ENCODE assay signal across 10 cellular contexts in the genomic region with DNA sequence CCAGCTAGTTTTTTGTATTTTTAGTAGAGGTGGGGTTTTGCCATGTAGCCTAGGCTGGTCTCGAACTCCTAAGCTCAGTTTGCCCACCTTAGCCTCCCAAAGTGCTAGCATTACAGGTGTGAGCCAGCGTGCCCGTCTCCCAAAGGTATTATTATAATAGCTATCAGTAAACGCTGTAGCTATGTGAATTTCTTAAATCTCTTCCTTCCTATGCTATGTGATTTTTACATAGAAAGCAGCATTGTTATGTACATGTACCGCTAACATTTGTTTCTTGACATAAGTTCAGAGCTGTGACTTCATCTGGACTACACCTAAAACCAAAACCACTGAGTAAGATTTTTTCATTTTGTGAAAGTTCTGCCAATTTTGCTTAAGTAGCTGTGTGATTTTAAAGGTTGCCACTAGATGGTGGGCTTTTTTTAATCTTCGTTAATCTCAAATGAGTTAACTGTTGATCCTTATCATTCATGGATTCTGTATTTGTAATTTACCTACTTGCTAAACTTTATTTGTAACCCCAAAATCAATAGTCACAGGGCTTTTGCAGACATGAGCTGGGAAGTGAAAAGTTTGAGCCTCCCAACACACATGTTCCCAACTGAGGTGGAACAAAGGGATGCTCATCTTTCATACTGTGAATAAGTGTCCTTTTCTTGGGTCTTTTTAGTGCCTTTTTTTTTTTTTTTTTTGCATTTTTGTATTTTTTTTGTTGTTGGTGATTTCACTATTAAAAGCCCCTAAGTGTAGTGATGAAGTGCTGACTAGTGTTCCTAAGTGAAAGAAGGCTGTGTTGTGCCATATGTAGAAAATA. TPM values are rescaled to one million over a fixed set of nuclear protein-coding genes. Genes with fewer than 3 reads are reported as not detected.
DNase-seq lines count a peak whose midpoint lies in the region; TF ChIP-seq lines count a peak whose summit lies in the region.
"Had no signal": no experiment of that assay in that cellular context is flagged by ENCODE, and none has a peak within 500 bp of the region (broad histone marks: within the 10 kb centered on the region; RNA-seq: fewer than 3 reads in every experiment).

No MANE protein-coding gene starts in this region.

- H3F3A ChIP-seq in DOHH2 (ENCODE audit: control insufficient read depth, insufficient read depth) (peaks cover 4% of the 10 kb centered on the region; the same call in 1 of the 2 replicates), neural progenitor cell (ENCODE audit: low read depth) (no peaks in the 10 kb centered on the region)

- H3K4me1 ChIP-seq in DOHH2 (ENCODE audit: control insufficient read depth, low read length) (peaks cover 2% of the 10 kb centered on the region), neural progenitor cell (no peaks in the 10 kb centered on the region), sigmoid colon (no peaks in the 10 kb centered on the region)

- H3K9me3 ChIP-seq in DOHH2 (ENCODE audit: control insufficient read depth, insufficient read depth, low read length) (no peaks in the 10 kb centered on the region), neural progenitor cell (ENCODE audit: low read depth) (no peaks in the 10 kb centered on the region), sigmoid colon (no peaks in the 10 kb centered on the region)

- H3K27me3 ChIP-seq in DOHH2 (ENCODE audit: control insufficient read depth, low read length), result no peaks in the 10 kb centered on the region
- H3K27me3 ChIP-seq in neural progenitor cell, result no peaks in the 10 kb centered on the region
- no peaks in the 10 kb centered on the region for H3K27me3 ChIP-seq in sigmoid colon

- H3K4me3 Mint-ChIP-seq in neural progenitor cell, result no peak overlapping the region
- H3K4me3 Mint-ChIP-seq: activated CD4-positive, alpha-beta T cell treated with anti-CD3 and anti-CD28 coated beads, Interleukin-2, amount 10 ng/mL, durations not matched to agents 24 days and 14 days had no signal

- no peaks in the 10 kb centered on the region for H3K27me3 Mint-ChIP-seq in neural progenitor cell (ENCODE audit: insufficient read depth, low read depth)
- H3K27me3 Mint-ChIP-seq: activated CD4-positive, alpha-beta T cell treated with anti-CD3 and anti-CD28 coated beads, Interleukin-2, amount 10 ng/mL, durations not matched to agents 24 days and 14 days had no signal

- no peaks in the 10 kb centered on the region for H3K9me3 Mint-ChIP-seq in neural progenitor cell
- H3K9me3 Mint-ChIP-seq: activated CD4-positive, alpha-beta T cell treated with anti-CD3 and anti-CD28 coated beads, Interleukin-2, amount 10 ng/mL, durations not matched to agents 24 days and 14 days had no signal

- intact Hi-C loops in sigmoid colon (cut with DNase I), result no loop called here

- H3K4me3 ChIP-seq in DOHH2 (ENCODE audit: low read length), result no peak overlapping the region
- no peak overlapping the region for H3K4me3 ChIP-seq in neural progenitor cell
- H3K4me3 ChIP-seq in sigmoid colon, result no peak overlapping the region
- H3K4me3 ChIP-seq: K562 had no signal

- no peak overlapping the region for H3K9ac ChIP-seq in neural progenitor cell

- H3K9me2 ChIP-seq in DOHH2 (replicated peaks; ENCODE audit: control insufficient read depth, low read length), result no peaks in the 10 kb centered on the region

- 84% methylated on average over 6 of the region's 6 CpGs for WGBS in sigmoid colon, 2 donors

- H3K4me2 ChIP-seq in DOHH2 (ENCODE audit: low read length), result no peak overlapping the region
- H3K4me2 ChIP-seq in neural progenitor cell, result no peak overlapping the region

- no peak for TF ChIP-seq EP300 in sigmoid colon (IDR thresholded peaks at IDR 0.05)

- peak; percentile 17 for DNase-seq in NCI-H1694 (lab: John Stamatoyannopoulos, UW)
- DNase-seq in dermis blood vessel endothelial cell, result peak; percentile 51
- DNase-seq in neural progenitor cell (ENCODE audit: low spot score), result no peak
- no peak for DNase-seq in C1 segment of cervical spinal cord (lab: John Stamatoyannopoulos, UW)
- no peak for DNase-seq in T1000 (lab: John Stamatoyannopoulos, UW)
- DNase-seq in sigmoid colon, result no peak
- no peak for DNase-seq in NCI-H1105 (lab: John Stamatoyannopoulos, UW)
- DNase-seq: activated CD4-positive, alpha-beta T cell treated with anti-CD3 and anti-CD28 coated beads, Interleukin-2, amount 10 ng/mL, durations not matched to agents 24 days and 14 days had no signal

- H3K36me3 Mint-ChIP-seq in neural progenitor cell, result peaks cover 25% of the 10 kb centered on the region

- no peaks in the 10 kb centered on the region for H4K20me1 ChIP-seq in DOHH2 (ENCODE audit: control insufficient read depth, insufficient read depth, low read depth, low read length)
- no peaks in the 10 kb centered on the region for H4K20me1 ChIP-seq in neural progenitor cell (ENCODE audit: low read depth)

- H3K27ac Mint-ChIP-seq in neural progenitor cell, result no peak overlapping the region
- H3K27ac Mint-ChIP-seq: activated CD4-positive, alpha-beta T cell treated with anti-CD3 and anti-CD28 coated beads, Interleukin-2, amount 10 ng/mL, durations not matched to agents 24 days and 14 days had no signal

- H2AFZ ChIP-seq in neural progenitor cell (replicated peaks), result no peak overlapping the region

- H3K36me3 ChIP-seq in DOHH2 (ENCODE audit: control insufficient read depth, low read length) (peaks cover 67% of the 10 kb centered on the region), neural progenitor cell (peaks cover 14% of the 10 kb centered on the region), sigmoid colon (peaks cover 21 to 94% (median 43%) of the 10 kb centered on the region in 4 donors)

- no peaks in the 10 kb centered on the region for H3K79me2 ChIP-seq in DOHH2 (ENCODE audit: control insufficient read depth, low read length)
- H3K79me2 ChIP-seq in neural progenitor cell (ENCODE audit: low read depth), result no peaks in the 10 kb centered on the region

- no peak for TF ChIP-seq POLR2A in sigmoid colon (IDR thresholded peaks at IDR 0.05)

- no peak overlapping the region for H3K27ac ChIP-seq in DOHH2 (ENCODE audit: low read depth, low read length)
- no peak overlapping the region for H3K27ac ChIP-seq in neural progenitor cell
- H3K27ac ChIP-seq in sigmoid colon, result no peak overlapping the region

- peak; percentile 55 for TF ChIP-seq CTCF in DOHH2 (IDR thresholded peaks at IDR 0.05; ENCODE audit: low read depth, low read length, poor library complexity, severe bottlenecking)
- TF ChIP-seq CTCF in neural progenitor cell (IDR thresholded peaks at IDR 0.05), result peak; percentile 52
- TF ChIP-seq CTCF in sigmoid colon (IDR thresholded peaks at IDR 0.05), result peak in 2 of 4 experiments; percentile 13 to 23

- no peaks in the 10 kb centered on the region for H3K4me1 Mint-ChIP-seq in neural progenitor cell

RNA-seq across cellular contexts. Expression of a gene that starts 21.9 kb away (rescaled TPM):
- 403 and 572 TPM in 2 replicates for total RNA-seq in dermis blood vessel endothelial cell
- 155 and 168 TPM in 2 replicates for total RNA-seq in neural progenitor cell (ENCODE audit: low replicate concordance)
- 100 to 1,000 TPM; 206 to 268 (median 230) TPM for total RNA-seq in sigmoid colon
- 10 to 100 TPM; 53.6 to 68.3 (median 57.1) TPM for polyA plus RNA-seq in sigmoid colon

Comparison
In these comparisons a context has a peak if more than half of its experiments do, and no peak if none do; other contexts are left out.
1. DNase-seq: peak in NCI-H1694 (single experiment) and dermis blood vessel endothelial cell (single experiment); none in neural progenitor cell (single experiment), C1 segment of cervical spinal cord (0 of 14), T1000 (single experiment), sigmoid colon (single experiment) and NCI-H1105 (single experiment).